In genomic region chr2:235951980-235952379, GRCh38 we compare ENCODE assay signal across 15 cellular contexts.
DNase-seq lines count a peak whose midpoint lies in the region; ATAC-seq and TF ChIP-seq lines count a peak whose summit lies in the region.
"Had no signal": no experiment of that assay in that cellular context is flagged by ENCODE, and none has a peak within 500 bp of the region (broad histone marks: within the 10 kb centered on the region; RNA-seq: fewer than 3 reads in every experiment).

No MANE protein-coding gene starts in this region.

- H3K4me2 ChIP-seq in GM23338: peak overlapping the region; percentile 5; the same call in 1 of the 2 replicates

- no peaks in the 10 kb centered on the region for H3K36me3 Mint-ChIP-seq in GM23338 (ENCODE audit: low read depth)
- no peaks in the 10 kb centered on the region for H3K36me3 Mint-ChIP-seq in activated CD4-positive, alpha-beta memory T cell treated with anti-CD3 and anti-CD28 coated beads for 36 hours
- H3K36me3 Mint-ChIP-seq: activated naive CD8-positive, alpha-beta T cell had no signal

- H3K36me3 ChIP-seq in GM23338 (ENCODE audit: insufficient read depth) (0 out of 2 replicates have a peak, but pooled peaks cover 3% of the 10 kb centered on the region), iPS-20b (ENCODE audit: insufficient read depth, low read depth, low read length) (no peaks in the 10 kb centered on the region), uterus (no peaks in the 10 kb centered on the region)
- H3K36me3 ChIP-seq: spleen had no signal

- H3K9me3 Mint-ChIP-seq in GM23338: no peaks in the 10 kb centered on the region
- H3K9me3 Mint-ChIP-seq in activated CD4-positive, alpha-beta memory T cell treated with anti-CD3 and anti-CD28 coated beads for 36 hours: no peaks in the 10 kb centered on the region

- DNase-seq in NK-92 treated with Interleukin-12 subunit alpha and Interleukin-12 subunit beta, amount 100 ng/mL, for 24 hours (lab: John Stamatoyannopoulos, UW): peak; percentile 12
- DNase-seq in NK-92 (lab: John Stamatoyannopoulos, UW; ENCODE audit: unreplicated experiment): no peak
- DNase-seq in GM23338 (ENCODE audit: low spot score): no peak
- peak; percentile 36 for DNase-seq in activated CD4-positive, alpha-beta memory T cell treated with anti-CD3 and anti-CD28 coated beads for 36 hours
- DNase-seq in uterus: no peak
- no peak for DNase-seq in SKM-1 (lab: John Stamatoyannopoulos, UW; ENCODE audit: unreplicated experiment)
- DNase-seq: NCI-H1092 treated with DMSO at 0.1 percent for 48 hours, NCI-H446 treated with DMSO at 0.1 percent for 48 hours, upper lobe of left lung had no signal

- POLR2A ChIA-PET in activated CD4-positive, alpha-beta memory T cell treated with anti-CD3 and anti-CD28 coated beads for 36 hours (lab: Charles Lee): no interaction called here

- no peak for TF ChIP-seq POLR2A in uterus (IDR thresholded peaks at IDR 0.05)

- ATAC-seq in GM23338 (no peak), GM21825 (IDR thresholded peaks at IDR 0.05; ENCODE audit: unreplicated experiment) (no peak)

- no peaks in the 10 kb centered on the region for H3K27me3 Mint-ChIP-seq in GM23338 (ENCODE audit: insufficient read depth, low read depth, poor library complexity)
- H3K27me3 Mint-ChIP-seq in activated CD4-positive, alpha-beta memory T cell treated with anti-CD3 and anti-CD28 coated beads for 36 hours: peaks cover 34% of the 10 kb centered on the region

- H3K4me3 ChIP-seq in GM23338 (no peak overlapping the region), iPS-20b (ENCODE audit: low read length) (no peak overlapping the region), uterus (no peak overlapping the region)
- H3K4me3 ChIP-seq: coronary artery, spleen, upper lobe of left lung had no signal

- 0 out of 2 replicates have a peak overlapping the region, but pooled peaks have one; percentile 38 for H3K9ac ChIP-seq in iPS-20b (ENCODE audit: low read depth, low read length)

- H4K20me1 ChIP-seq in GM23338 (replicated peaks; ENCODE audit: insufficient read depth): peaks cover 6% of the 10 kb centered on the region; the same call in 1 of the 2 replicates

- no peak overlapping the region for H2AFZ ChIP-seq in GM23338

- H3K4me1 ChIP-seq in GM23338 (ENCODE audit: insufficient read depth): peaks cover 22% of the 10 kb centered on the region
- peaks cover 20% of the 10 kb centered on the region for H3K4me1 ChIP-seq in iPS-20b (ENCODE audit: insufficient read depth, low read length)
- H3K4me1 ChIP-seq in uterus: no peaks in the 10 kb centered on the region
- H3K4me1 ChIP-seq: upper lobe of left lung had no signal

- peak overlapping the region; percentile 5; the same call in 1 of the 3 replicates for H3K4me3 Mint-ChIP-seq in GM23338
- no peak overlapping the region for H3K4me3 Mint-ChIP-seq in activated CD4-positive, alpha-beta memory T cell treated with anti-CD3 and anti-CD28 coated beads for 36 hours
- H3K4me3 Mint-ChIP-seq: activated naive CD8-positive, alpha-beta T cell had no signal

- no peaks in the 10 kb centered on the region for H3K27me3 ChIP-seq in GM23338 (ENCODE audit: insufficient read depth)
- no peaks in the 10 kb centered on the region for H3K27me3 ChIP-seq in iPS-20b (ENCODE audit: insufficient read depth, low read length)
- H3K27me3 ChIP-seq in uterus: no peaks in the 10 kb centered on the region
- H3K27me3 ChIP-seq: upper lobe of left lung had no signal

- H3K9me3 ChIP-seq in iPS-20b (ENCODE audit: insufficient read depth, low read depth, low read length) (no peaks in the 10 kb centered on the region), uterus (no peaks in the 10 kb centered on the region)
- H3K9me3 ChIP-seq: spleen, upper lobe of left lung had no signal

- H3K79me2 ChIP-seq in GM23338 (replicated peaks; ENCODE audit: insufficient read depth): no peaks in the 10 kb centered on the region

- CTCF ChIA-PET in activated CD4-positive, alpha-beta memory T cell treated with anti-CD3 and anti-CD28 coated beads for 36 hours (lab: Charles Lee): interaction anchor here (2.0 kb wide), 1 partner anchor 16 kb away, joined by 8 read pairs; no protein-coding TSS in a partner anchor

- intact Hi-C loops in activated CD4-positive, alpha-beta memory T cell treated with anti-CD3 and anti-CD28 coated beads for 36 hours (cut with micrococcal nuclease): no loop called here
- intact Hi-C loops in uterus (cut with DNase I; ENCODE audit: low total_unique reads): no loop called here

- TF ChIP-seq CTCF in GM23338 (conservative IDR thresholded peaks at IDR 0.05; ENCODE audit: low read depth in 2 of 2) (no peak), uterus (IDR thresholded peaks at IDR 0.05) (no peak)

- H3F3A ChIP-seq in GM23338 (replicated peaks; ENCODE audit: low read depth): no peaks in the 10 kb centered on the region

- peaks cover 37% of the 10 kb centered on the region for H3K4me1 Mint-ChIP-seq in GM23338
- peaks cover 19% of the 10 kb centered on the region for H3K4me1 Mint-ChIP-seq in activated CD4-positive, alpha-beta memory T cell treated with anti-CD3 and anti-CD28 coated beads for 36 hours (ENCODE audit: low read depth)

- H3K27ac Mint-ChIP-seq in GM23338: no peak overlapping the region
- H3K27ac Mint-ChIP-seq in activated CD4-positive, alpha-beta memory T cell treated with anti-CD3 and anti-CD28 coated beads for 36 hours: no peak overlapping the region
- H3K27ac Mint-ChIP-seq: activated naive CD8-positive, alpha-beta T cell had no signal

- no peak overlapping the region for H3K27ac ChIP-seq in GM23338 (ENCODE audit: low read depth)
- no peak overlapping the region for H3K27ac ChIP-seq in iPS-20b (ENCODE audit: low read length)
- no peak overlapping the region for H3K27ac ChIP-seq in uterus
- H3K27ac ChIP-seq: coronary artery, spleen, upper lobe of left lung, VCaP had no signal

- H3K9me2 ChIP-seq in GM23338 (ENCODE audit: insufficient read depth): no peaks in the 10 kb centered on the region

TF ChIP-seq in GM23338, 12 proteins besides CTCF, POLR2A, EP300 and RAD21 (continues in another document):
- TF ChIP-seq ZNF331 (CRISPR knock-in tag; IDR thresholded peaks at IDR 0.05; ENCODE audit: low read depth): no peak
- no peak for TF ChIP-seq ZNF114 (CRISPR knock-in tag; IDR thresholded peaks at IDR 0.05)
- TF ChIP-seq STAT1 (IDR thresholded peaks at IDR 0.05; ENCODE audit: unreplicated experiment): no peak
- TF ChIP-seq JUNB (IDR thresholded peaks at IDR 0.05; ENCODE audit: unreplicated experiment): no peak
- no peak for TF ChIP-seq REST (IDR thresholded peaks at IDR 0.05; ENCODE audit: unreplicated experiment)
- TF ChIP-seq NANOG (IDR thresholded peaks at IDR 0.05; ENCODE audit: borderline replicate concordance): no peak
- TF ChIP-seq ETS1 (IDR thresholded peaks at IDR 0.05): no peak
- TF ChIP-seq POLR2AphosphoS5 (IDR thresholded peaks at IDR 0.05; ENCODE audit: low read depth): no peak

Comparison
In these comparisons a context has a peak if more than half of its experiments do, and no peak if none do; other contexts are left out.
1. DNase-seq: peak in NK-92 treated with Interleukin-12 subunit alpha and Interleukin-12 subunit beta, amount 100 ng/mL, for 24 hours (single experiment) and activated CD4-positive, alpha-beta memory T cell treated with anti-CD3 and anti-CD28 coated beads for 36 hours (single experiment); none in NK-92 (single experiment), GM23338 (single experiment), uterus (0 of 2) and SKM-1 (single experiment).